8 cellular contexts compared by ENCODE assay signal in the genomic region with DNA sequence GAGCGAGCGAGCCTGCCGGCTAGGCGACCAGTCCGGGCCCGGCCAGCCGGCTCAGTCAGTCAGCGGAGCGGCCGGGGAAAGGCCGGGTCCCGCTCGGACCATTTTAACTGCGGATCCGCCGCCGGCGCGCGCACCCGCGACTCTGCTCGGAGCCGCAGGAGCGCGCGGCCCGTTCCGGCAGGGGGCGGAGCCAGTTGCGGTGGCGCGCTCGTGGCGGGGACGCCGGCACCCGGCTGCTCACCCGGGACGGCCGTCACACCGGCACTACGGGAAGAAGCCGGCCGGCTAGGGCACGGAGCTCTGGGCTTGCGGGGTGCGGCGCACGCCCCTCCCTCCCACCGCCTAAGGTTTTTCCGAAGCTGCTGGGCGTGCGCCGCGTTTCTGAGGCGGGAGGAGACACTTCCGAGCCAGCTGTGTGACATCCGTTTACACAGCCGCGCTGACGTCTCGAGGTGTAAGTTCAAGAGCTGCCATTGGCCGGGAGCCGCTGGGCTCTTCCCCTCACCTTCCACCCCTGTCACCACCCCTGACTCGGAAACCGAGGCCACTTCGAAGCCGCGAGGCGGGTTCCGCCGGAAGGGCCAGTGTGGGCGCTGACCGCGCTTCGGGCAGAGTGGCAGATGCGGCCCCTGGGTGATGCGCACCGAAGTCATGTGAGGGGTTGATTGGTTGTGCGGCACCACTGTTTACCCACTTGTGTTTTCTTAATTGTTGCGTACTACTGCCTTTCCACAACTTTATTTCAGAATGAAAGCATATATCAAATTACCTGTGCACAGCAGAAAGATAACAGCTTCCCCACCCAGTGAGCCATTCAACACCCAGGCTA. TPM values are rescaled to one million over a fixed set of nuclear protein-coding genes. Genes with fewer than 3 reads are reported as not detected.
DNase-seq lines count a peak whose midpoint lies in the region; ATAC-seq and TF ChIP-seq lines count a peak whose summit lies in the region.

Gene FBXL17 (minus strand): TSS at position 144 of the 829 bp plus-strand sequence.

- intact Hi-C loops in testis (cut with DNase I; ENCODE audit: low total_unique reads), result no loop called here

- CTCF ChIA-PET in SK-N-SH (lab: Yijun Ruan, JAX), result interaction anchor here (1.5 to 1.6 kb wide), 2 partner anchors 122 to 139 kb away, joined by 3 to 9 read pairs; no protein-coding TSS in a partner anchor

- H3K9me3 Mint-ChIP-seq in activated naive CD4-positive, alpha-beta T cell treated with anti-CD3 and anti-CD28 coated beads, Interleukin-2, amount 50 U/mL, for 24 hours, result peaks cover 4% of the 10 kb centered on the region

- H3K36me3 ChIP-seq in SK-N-SH (replicated peaks in 1 of 2; ENCODE audit: control insufficient read depth in 1 of 2, insufficient read depth in 2 of 2, low read length in 1 of 2), result peaks cover 0 to 5% of the 10 kb centered on the region in 2 experiments
- H3K36me3 ChIP-seq in testis (ENCODE audit: low read depth, missing control alignments), result no peaks in the 10 kb centered on the region

- H3K9me2 ChIP-seq in SK-N-SH, result no peaks in the 10 kb centered on the region

- ATAC-seq in omental fat pad (ENCODE audit: low FRiP score), result peak; percentile 87

- H3K4me1 ChIP-seq in SK-N-SH (ENCODE audit: control insufficient read depth in 1 of 2, insufficient read depth in 2 of 2, low read depth in 1 of 2, low read length in 1 of 2) (peaks cover 0 to 20% of the 10 kb centered on the region in 2 experiments; a peak in 3 of 4 replicates), testis (peaks cover 21% of the 10 kb centered on the region)

- peak within 1 kb of the TSS; percentile 93 for H3K9ac ChIP-seq in SK-N-SH

- peak within 1 kb of the TSS; percentile 96 for H3K27ac Mint-ChIP-seq in activated naive CD4-positive, alpha-beta T cell treated with anti-CD3 and anti-CD28 coated beads, Interleukin-2, amount 50 U/mL, for 24 hours

- peaks cover 46% of the 10 kb centered on the region for H3K4me1 Mint-ChIP-seq in activated naive CD4-positive, alpha-beta T cell treated with anti-CD3 and anti-CD28 coated beads, Interleukin-2, amount 50 U/mL, for 24 hours

- no peak for TF ChIP-seq RAD21 in SK-N-SH (IDR thresholded peaks at IDR 0.05; ENCODE audit: low read length)

- no peaks in the 10 kb centered on the region for H3K9me3 ChIP-seq in SK-N-SH
- no peaks in the 10 kb centered on the region for H3K9me3 ChIP-seq in testis

- H3F3A ChIP-seq in SK-N-SH (replicated peaks; ENCODE audit: insufficient read depth), result peaks cover 7% of the 10 kb centered on the region

- H3K4me3 ChIP-seq in HFF-Myc (replicated peaks; ENCODE audit: low read depth, low read length) (peak within 1 kb of the TSS; percentile 51), SK-N-SH (ENCODE audit: low read depth in 2 of 2, low read length in 1 of 2) (peak within 1 kb of the TSS; percentile 80 to 95), testis (peak within 1 kb of the TSS; percentile 95 to 98)

- peak within 1 kb of the TSS; percentile 90 for H3K4me3 Mint-ChIP-seq in activated naive CD4-positive, alpha-beta T cell treated with anti-CD3 and anti-CD28 coated beads, Interleukin-2, amount 50 U/mL, for 24 hours

- H3K27ac ChIP-seq in SK-N-SH (ENCODE audit: low read depth in 2 of 2, low read length in 1 of 2), result peak within 1 kb of the TSS; percentile 85 to 98
- H3K27ac ChIP-seq in testis, result peak within 1 kb of the TSS; percentile 95 to 96

- H3K27me3 Mint-ChIP-seq in activated naive CD4-positive, alpha-beta T cell treated with anti-CD3 and anti-CD28 coated beads, Interleukin-2, amount 50 U/mL, for 24 hours, result no peaks in the 10 kb centered on the region

- H3K4me2 ChIP-seq in SK-N-SH, result peak within 1 kb of the TSS; percentile 79

- peak; percentile 65 for TF ChIP-seq POLR2A in testis (IDR thresholded peaks at IDR 0.05)

- peak within 1 kb of the TSS; percentile 84 for H2AFZ ChIP-seq in SK-N-SH (ENCODE audit: low read depth)

- peak; percentile 36 to 77; a peak in 2 of 4 replicates for TF ChIP-seq EP300 in SK-N-SH (IDR thresholded peaks at IDR 0.05; ENCODE audit: borderline replicate concordance in 1 of 2, low read depth in 1 of 2, low read length in 1 of 2)

- DNase-seq in GM04503 (ENCODE audit: low read depth) (peak; percentile 61), HFF-Myc (ENCODE audit: extremely low read depth, low read depth) (peak; percentile 71), NAMALWA (ENCODE audit: low spot score) (peak; percentile 95), SK-N-SH (peak; percentile 91), glomerular endothelial cell (ENCODE audit: extremely low read depth, low read depth, low spot score) (peak; percentile 27), omental fat pad (ENCODE audit: low spot score) (peak; percentile 80), testis (peak; percentile 97)

- H4K20me1 ChIP-seq in SK-N-SH (ENCODE audit: insufficient read depth), result no peaks in the 10 kb centered on the region; the same call in 1 of the 2 replicates

- H3K79me2 ChIP-seq in SK-N-SH (ENCODE audit: insufficient read depth), result peaks cover 35% of the 10 kb centered on the region

- 1% methylated on average over 17 of the region's 82 CpGs for WGBS in SK-N-SH (ENCODE audit: low lambda C conversion rate)
- WGBS in testis, 2 donors, result 0 to 1% methylated on average over 24 to 80 of the region's 82 CpGs

- peaks cover 6% of the 10 kb centered on the region for H3K36me3 Mint-ChIP-seq in activated naive CD4-positive, alpha-beta T cell treated with anti-CD3 and anti-CD28 coated beads, Interleukin-2, amount 50 U/mL, for 24 hours

- no peaks in the 10 kb centered on the region for H3K27me3 ChIP-seq in SK-N-SH (ENCODE audit: insufficient read depth)
- H3K27me3 ChIP-seq in testis, result no peaks in the 10 kb centered on the region

- no peak for TF ChIP-seq CTCF in HFF-Myc (IDR thresholded peaks at IDR 0.05; ENCODE audit: low read depth, low read length, missing control alignments)
- TF ChIP-seq CTCF in SK-N-SH (IDR thresholded peaks at IDR 0.05), result no peak
- no peak for TF ChIP-seq CTCF in omental fat pad (IDR thresholded peaks at IDR 0.05)
- TF ChIP-seq CTCF in testis (IDR thresholded peaks at IDR 0.05), result peak in 1 of 3 experiments; percentile 2

- POLR2A ChIA-PET in SK-N-SH (lab: Yijun Ruan, JAX), result interaction anchor here (1.0 to 1.5 kb wide), 4 partner anchors 17 to 1028 kb away, joined by 3 to 6 read pairs (median 4); partner anchors contain the start of gene PJA2

TF ChIP-seq in SK-N-SH, 30 proteins besides CTCF, POLR2A, EP300 and RAD21 (continues in another document):
- TF ChIP-seq FOXJ3 (CRISPR knock-in tag; IDR thresholded peaks at IDR 0.05) (no peak), MXI1 (IDR thresholded peaks at IDR 0.05; ENCODE audit: low read depth, low read length) (no peak; the same call in none of the 2 replicates), TCF12 (IDR thresholded peaks at IDR 0.05) (0 out of 2 replicates have a peak, but pooled peaks have one; percentile 25), YY1 (IDR thresholded peaks at IDR 0.05; ENCODE audit: low read depth) (0 out of 2 replicates have a peak, but pooled peaks have one; percentile 4), GATA2 (CRISPR knock-in tag; IDR thresholded peaks at IDR 0.05) (0 out of 2 replicates have a peak, but pooled peaks have one; percentile 10), MAX (IDR thresholded peaks at IDR 0.05; ENCODE audit: low read depth) (peak; percentile 96), SIN3A (IDR thresholded peaks at IDR 0.05; ENCODE audit: borderline replicate concordance, low read depth, low read length) (peak; percentile 89; the same call in 1 of the 2 replicates), REST (IDR thresholded peaks at IDR 0.05; ENCODE audit: low read depth, low read length) (peak; percentile 61), PBX3 (IDR thresholded peaks at IDR 0.05) (peak; percentile 42)

RNA-seq across cellular contexts. Expression of gene FBXL17, which starts in this region (rescaled TPM):
- polyA plus RNA-seq in SK-N-SH (2012; rRNA removed) (4.4 and 5.6 TPM in 2 replicates), testis (ENCODE audit: insufficient read depth, low read depth, low replicate concordance) (20.7 TPM)
- 8.2 and 8.7 TPM in 2 replicates for polyA plus RNA-seq in SK-N-SH (2012; cell fraction: cytosol; rRNA removed)
- polyA plus RNA-seq in SK-N-SH (2012; cell fraction: nucleus; rRNA removed), result 3.0 and 4.2 TPM in 2 replicates
- total RNA-seq in glomerular endothelial cell (10.6 and 11.7 TPM in 2 replicates), omental fat pad (10 to 100 TPM; 10.9 to 19.8 (median 15.0) TPM), testis (10 to 100 TPM; 22.6 to 25.1 TPM)

Comparison
In these comparisons a context has a peak if more than half of its experiments do, and no peak if none do; other contexts are left out.
1. Peak in every context shown above with its lines: DNase-seq, ATAC-seq, H3K4me3 ChIP-seq and H3K27ac ChIP-seq.
2. DNase-seq: peak in every context shown above with its lines; median percentile 97 in testis; 95 in NAMALWA; 91 in SK-N-SH; 80 in omental fat pad; 71 in HFF-Myc; 61 in GM04503; 27 in glomerular endothelial cell.